In genomic region chr2:71605173-71605641, GRCh38 we compare ENCODE assay signal across 14 cellular contexts.
A peak's percentile ranks its signal among the peaks of the same experiment; 100 is the strongest.
DNase-seq lines count a peak whose midpoint lies in the region; ATAC-seq, FAIRE-seq and TF ChIP-seq lines count a peak whose summit lies in the region.
"Had no signal": no experiment of that assay in that cellular context is flagged by ENCODE, and none has a peak within 500 bp of the region (broad histone marks: within the 10 kb centered on the region; RNA-seq: fewer than 3 reads in every experiment).

No MANE protein-coding gene starts in this region.

- DNase-seq in heart left ventricle (peak in 4 of 5 donors; percentile 9 to 33 (median 25)), Right ventricle myocardium inferior (ENCODE audit: missing footprints) (no peak), fibroblast of pulmonary artery (ENCODE audit: low read depth) (peak; percentile 34), neural crest cell (ENCODE audit: low read depth, low spot score) (no peak), foreskin melanocyte (no peak), GDM1 (lab: John Stamatoyannopoulos, UW) (no peak), HTR-8/SVneo (ENCODE audit: insufficient read length, low spot score) (no peak), GM20000 (ENCODE audit: low spot score) (no peak)
- DNase-seq: activated CD4-positive, alpha-beta T cell treated with anti-CD3 and anti-CD28 coated beads for 48 hours; cerebellar nuclear complex; SW 1271 had no signal

- peak overlapping the region in 11 of 12 donors; percentile 15 to 83 (median 60) for H3K27ac ChIP-seq in heart left ventricle
- H3K27ac ChIP-seq: vagina had no signal

- no peak for FAIRE-seq in HTR-8/SVneo (lab: Jason Lieb, UNC)
- FAIRE-seq: keratinocyte had no signal

- TF ChIP-seq CTCF in heart left ventricle (IDR thresholded peaks at IDR 0.05), result no peak
- no peak for TF ChIP-seq CTCF in fibroblast of pulmonary artery (IDR thresholded peaks at IDR 0.05; ENCODE audit: low read length, missing control alignments)
- TF ChIP-seq CTCF in neural crest cell (conservative IDR thresholded peaks at IDR 0.05), result no peak
- TF ChIP-seq CTCF in GM20000 (IDR thresholded peaks at IDR 0.05; ENCODE audit: extremely low read depth, missing control alignments), result no peak

- WGBS in heart left ventricle, 4 donors, result 52 to 70% (median 60%) methylated on average over 9 of the region's 9 CpGs

- intact Hi-C loops in heart left ventricle (cut with DNase I) (loop anchor here in 6 of 10 donors (5.0 to 10.0 kb wide), 4 partner anchors 58 to 547 kb away; no protein-coding TSS in a partner anchor), Right ventricle myocardium inferior (cut with DNase I) (loop anchor here (5.0 kb wide), 2 partner anchors 58 to 542 kb away; partner anchors contain the start of gene CYP26B1)

- peak overlapping the region; percentile 70 for H3K27ac Mint-ChIP-seq in neural crest cell (ENCODE audit: unreplicated experiment)
- H3K27ac Mint-ChIP-seq: naive thymus-derived CD8-positive, alpha-beta T cell had no signal

- H3K27me3 ChIP-seq in heart left ventricle, result no peaks in the 10 kb centered on the region
- H3K27me3 ChIP-seq: vagina had no signal

- no peak overlapping the region for H3K4me3 Mint-ChIP-seq in neural crest cell

- peaks cover 19% of the 10 kb centered on the region for H3K4me1 Mint-ChIP-seq in neural crest cell

- ATAC-seq in heart left ventricle, result peak in 3 of 4 donors; percentile 29 to 41 (median 37)
- no peak for ATAC-seq in Right ventricle myocardium inferior
- ATAC-seq: naive thymus-derived CD8-positive, alpha-beta T cell had no signal

- no peaks in the 10 kb centered on the region for H3K9me3 Mint-ChIP-seq in neural crest cell
- H3K9me3 Mint-ChIP-seq: naive thymus-derived CD8-positive, alpha-beta T cell had no signal

- no peaks in the 10 kb centered on the region for H3K36me3 Mint-ChIP-seq in neural crest cell (ENCODE audit: low read depth)
- H3K36me3 Mint-ChIP-seq: naive thymus-derived CD8-positive, alpha-beta T cell had no signal

- no peaks in the 10 kb centered on the region for H3K9me3 ChIP-seq in heart left ventricle
- H3K9me3 ChIP-seq: vagina had no signal

- no peak for TF ChIP-seq POLR2A in heart left ventricle (IDR thresholded peaks at IDR 0.05)

- peaks cover 47% of the 10 kb centered on the region for H3K27me3 Mint-ChIP-seq in neural crest cell (ENCODE audit: low read depth)

- H3K4me3 ChIP-seq in heart left ventricle (no peak overlapping the region), fibroblast of pulmonary artery (replicated peaks; ENCODE audit: low read depth, low read length) (no peak overlapping the region)
- H3K4me3 ChIP-seq: vagina had no signal

- H3K4me1 ChIP-seq in heart left ventricle, result peaks cover 7 to 47% (median 22%) of the 10 kb centered on the region in 12 donors

- peaks cover 0 to 17% (median 11%) of the 10 kb centered on the region in 9 donors for H3K36me3 ChIP-seq in heart left ventricle
- H3K36me3 ChIP-seq: vagina had no signal

Comparison
In these comparisons a context has a peak if more than half of its experiments do, and no peak if none do; other contexts are left out.
1. DNase-seq: peak in heart left ventricle (4 of 5) and fibroblast of pulmonary artery (single experiment); none in Right ventricle myocardium inferior (single experiment), neural crest cell (single experiment), foreskin melanocyte (single experiment), GDM1 (single experiment), HTR-8/SVneo (single experiment) and GM20000 (single experiment).